1 cellular context compared by ENCODE assay signal in the genomic region with DNA sequence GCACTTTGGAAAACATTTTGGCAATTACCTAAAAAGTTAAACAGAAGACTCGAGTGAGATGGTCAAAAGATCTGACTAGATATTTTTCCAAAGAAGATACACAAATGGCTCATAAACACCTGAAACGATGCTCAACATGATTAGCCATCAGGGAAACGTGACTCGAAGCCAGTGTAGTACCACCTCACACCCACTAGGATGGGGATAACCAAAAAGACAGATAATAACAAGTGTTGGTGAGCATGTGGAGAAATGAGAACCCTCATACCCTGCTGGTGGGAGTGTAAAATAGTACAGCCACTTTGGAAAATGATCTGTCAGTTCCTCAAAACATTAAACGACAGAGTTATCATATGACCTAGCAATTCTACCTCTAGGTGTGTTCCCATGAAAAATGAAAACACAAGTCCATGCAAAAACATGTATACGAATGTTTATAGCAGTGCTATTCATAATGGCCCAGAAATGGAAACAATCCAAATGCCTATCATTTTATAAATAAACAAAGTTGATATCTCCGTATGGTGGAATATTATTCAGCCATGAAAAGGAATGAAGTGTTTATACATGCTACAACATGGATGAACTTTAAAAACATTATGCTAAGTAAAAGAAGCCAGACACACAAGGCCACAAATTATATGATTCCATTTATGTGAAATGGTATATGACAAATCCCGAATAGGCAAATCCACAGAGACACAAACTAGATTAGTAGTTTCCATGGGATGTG.
TF ChIP-seq lines count a peak whose summit lies in the region.

No MANE protein-coding gene starts in this region.

TF ChIP-seq in liver, 16 proteins besides CTCF, POLR2A, EP300 and RAD21:
- TF ChIP-seq HNF4G (IDR thresholded peaks at IDR 0.05) (no peak), FOXA2 (IDR thresholded peaks at IDR 0.05) (no peak)
- TF ChIP-seq, protein P1, sequence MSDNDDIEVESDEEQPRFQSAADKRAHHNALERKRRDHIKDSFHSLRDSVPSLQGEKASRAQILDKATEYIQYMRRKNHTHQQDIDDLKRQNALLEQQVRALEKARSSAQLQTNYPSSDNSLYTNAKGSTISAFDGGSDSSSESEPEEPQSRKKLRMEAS (IDR thresholded peaks at IDR 0.05) = no peak
